8 cellular contexts compared by ENCODE assay signal in the genomic region with DNA sequence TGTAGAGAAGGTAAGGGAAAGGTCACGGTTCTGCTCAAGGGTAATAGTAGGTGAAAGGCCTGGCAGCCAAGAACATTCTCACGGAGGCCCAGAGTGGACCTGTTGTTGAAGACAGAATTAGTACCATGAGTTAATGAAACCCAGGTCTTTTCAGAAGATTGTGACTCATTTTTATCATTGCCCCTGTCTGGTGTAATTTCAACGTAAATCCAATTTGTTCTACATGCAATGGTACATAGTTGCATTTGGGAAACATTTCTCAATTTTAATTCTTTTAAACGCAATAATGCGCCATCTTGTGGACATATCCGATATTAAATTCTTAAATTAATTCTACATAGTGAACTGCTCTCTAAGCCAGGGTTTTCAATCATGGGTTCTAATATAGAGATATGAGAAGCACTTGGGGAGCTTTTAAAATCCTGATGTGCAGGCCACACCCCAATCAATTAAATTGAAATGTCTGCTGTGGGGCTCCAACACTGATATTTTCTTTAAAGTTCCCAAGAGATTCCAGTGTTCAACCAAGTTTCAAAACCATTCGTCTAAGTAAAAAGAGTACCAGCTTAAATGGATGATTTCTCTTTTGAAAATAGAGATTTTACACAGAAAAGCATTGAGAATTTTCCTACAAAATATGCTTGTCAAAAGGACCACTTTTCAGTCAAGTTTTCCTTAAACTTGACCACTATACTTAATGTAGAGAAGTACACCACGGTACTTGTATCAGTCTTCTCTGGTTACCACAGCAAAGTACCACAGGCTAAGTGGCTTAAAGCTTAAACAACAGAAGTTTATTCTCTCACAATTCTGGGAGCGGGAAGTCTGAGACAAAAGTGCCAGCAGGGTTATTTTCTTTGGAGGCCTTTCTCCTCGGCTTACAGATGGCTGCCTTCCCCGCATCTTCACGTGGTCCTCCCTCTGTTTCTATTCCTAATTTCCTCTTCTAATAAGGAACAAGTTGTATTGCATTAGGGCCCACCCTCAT.
DNase-seq lines count a peak whose midpoint lies in the region; ATAC-seq, FAIRE-seq and TF ChIP-seq lines count a peak whose summit lies in the region.

No MANE protein-coding gene starts in this region.

- no peaks in the 10 kb centered on the region for H3K9me3 ChIP-seq in liver (ENCODE audit: control insufficient read depth in 4 of 4, low read length in 3 of 4)

- TF ChIP-seq RAD21 in liver (IDR thresholded peaks at IDR 0.05): peak; percentile 79 to 81

- H3K9ac ChIP-seq in liver (ENCODE audit: low read depth in 1 of 2, low read length in 2 of 2): peak overlapping the region in 1 of 2 donors; percentile 14

- ATAC-seq in HG02571 (IDR thresholded peaks at IDR 0.05; ENCODE audit: unreplicated experiment) (no peak), HG02981 (IDR thresholded peaks at IDR 0.05; ENCODE audit: unreplicated experiment) (no peak)

- DNase-seq in ACHN (peak; percentile 38), GM19239 (ENCODE audit: insufficient read length, low spot score) (no peak), NCI-H526 treated with DMSO at 0.1 percent for 48 hours (lab: John Stamatoyannopoulos, UW) (peak; percentile 42), cerebellar cortex (ENCODE audit: low spot score) (peak; percentile 76)
- no peak for DNase-seq in activated naive CD4-positive, alpha-beta T cell (lab: John Stamatoyannopoulos, UW)

- WGBS in liver: 53% methylated on average over 12 of the region's 12 CpGs

- H3K36me3 ChIP-seq in liver (ENCODE audit: control insufficient read depth in 4 of 4, insufficient read depth in 3 of 4, low read depth in 1 of 4, low read length in 3 of 4): no peaks in the 10 kb centered on the region

- H3K27ac ChIP-seq in liver (ENCODE audit: low read depth in 1 of 2, low read length in 2 of 2): no peak overlapping the region

- peak; percentile 47 for FAIRE-seq in GM19239 (lab: Jason Lieb, UNC)

- no peaks in the 10 kb centered on the region for H3K27me3 ChIP-seq in liver (ENCODE audit: control insufficient read depth in 4 of 4, insufficient read depth in 4 of 4, low read length in 3 of 4)

- peaks cover 1 to 4% (median 3%) of the 10 kb centered on the region in 4 donors for H3K4me1 ChIP-seq in liver (ENCODE audit: control insufficient read depth in 4 of 4, insufficient read depth in 4 of 4, low read length in 3 of 4)

- H3K4me3 ChIP-seq in liver (ENCODE audit: low read depth in 1 of 3, low read length in 3 of 3): no peak overlapping the region

- in situ Hi-C loops in ACHN (cut with HindIII; ENCODE audit: low pct_ligation_motif_present, low pct_unique_long_range_greater_than_20kb, low sequenced_read_pairs): no loop called here

- TF ChIP-seq CTCF in liver (IDR thresholded peaks at IDR 0.05; ENCODE audit: low read depth, low read length, missing input control): peak; percentile 41

TF ChIP-seq in liver, 16 proteins besides CTCF, POLR2A, EP300 and RAD21:
- TF ChIP-seq SP1 (IDR thresholded peaks at IDR 0.05) (no peak), RXRA (IDR thresholded peaks at IDR 0.05) (peak; percentile 31 to 33)

Comparison
In these comparisons a context has a peak if more than half of its experiments do, and no peak if none do; other contexts are left out.
1. DNase-seq: peak in ACHN (single experiment), NCI-H526 treated with DMSO at 0.1 percent for 48 hours (single experiment) and cerebellar cortex (single experiment); none in GM19239 (single experiment) and activated naive CD4-positive, alpha-beta T cell (0 of 4).